17 cellular contexts compared by ENCODE assay signal in genomic region chr12:78418919-78419318, GRCh38.
DNase-seq lines count a peak whose midpoint lies in the region; ATAC-seq and TF ChIP-seq lines count a peak whose summit lies in the region.
"Had no signal": no experiment of that assay in that cellular context is flagged by ENCODE, and none has a peak within 500 bp of the region (broad histone marks: within the 10 kb centered on the region; RNA-seq: fewer than 3 reads in every experiment).

No MANE protein-coding gene starts in this region.

- H3K36me3 ChIP-seq in breast epithelium (no peaks in the 10 kb centered on the region), left lung (no peaks in the 10 kb centered on the region), right lobe of liver (no peaks in the 10 kb centered on the region)
- H3K36me3 ChIP-seq: gastroesophageal sphincter had no signal

- DNase-seq in AML-193 (lab: John Stamatoyannopoulos, UW) (peak; percentile 47 to 68), NOMO-1 treated with dmso at 0.1 percent for 144 hours (lab: John Stamatoyannopoulos, UW; ENCODE audit: unreplicated experiment) (peak; percentile 75), breast epithelium (ENCODE audit: low spot score in 2 of 2) (no peak), left lung (no peak), right lobe of liver (no peak)
- no peak for DNase-seq in activated naive CD4-positive, alpha-beta T cell treated with anti-CD3 and anti-CD28 coated beads, Interleukin-2, amount 50 U/mL, for 72 hours (ENCODE audit: low spot score in 2 of 2)
- DNase-seq: activated CD4-positive, alpha-beta T cell treated with anti-CD3 and anti-CD28 coated beads for 4 hours; activated T-cell treated with anti-CD3 and anti-CD28 coated beads for 4 hours; central memory CD4-positive, alpha-beta T cell; NCI-H1436; NCI-H526; stimulated activated naive CD4-positive, alpha-beta T cell; T-helper 17 cell had no signal

- H3K4me3 ChIP-seq in breast epithelium (no peak overlapping the region), left lung (no peak overlapping the region), right lobe of liver (no peak overlapping the region)
- H3K4me3 ChIP-seq: A549, gastroesophageal sphincter had no signal

- no peaks in the 10 kb centered on the region for H3K36me3 Mint-ChIP-seq in activated naive CD4-positive, alpha-beta T cell treated with anti-CD3 and anti-CD28 coated beads, Interleukin-2, amount 50 U/mL, for 72 hours

- H3K27me3 ChIP-seq in breast epithelium, result no peaks in the 10 kb centered on the region
- no peaks in the 10 kb centered on the region for H3K27me3 ChIP-seq in left lung
- H3K27me3 ChIP-seq in right lobe of liver, result no peaks in the 10 kb centered on the region
- H3K27me3 ChIP-seq: gastroesophageal sphincter had no signal

- TF ChIP-seq POLR2A in breast epithelium (IDR thresholded peaks at IDR 0.05) (no peak), right lobe of liver (IDR thresholded peaks at IDR 0.05) (no peak)

- peaks cover 8 to 10% of the 10 kb centered on the region in 2 donors for H3K9me3 Mint-ChIP-seq in activated naive CD4-positive, alpha-beta T cell treated with anti-CD3 and anti-CD28 coated beads, Interleukin-2, amount 50 U/mL, for 72 hours

- peak; percentile 93 for ATAC-seq in GM18867 (IDR thresholded peaks at IDR 0.05; ENCODE audit: unreplicated experiment)
- ATAC-seq in HG03103 (IDR thresholded peaks at IDR 0.05; ENCODE audit: low read depth, unreplicated experiment), result peak; percentile 75
- no peak for ATAC-seq in left lung
- no peak for ATAC-seq in right lobe of liver
- ATAC-seq in activated naive CD4-positive, alpha-beta T cell treated with anti-CD3 and anti-CD28 coated beads, Interleukin-2, amount 50 U/mL, for 72 hours, result no peak
- ATAC-seq: A549, gastroesophageal sphincter, T-helper 17 cell had no signal

- H3K4me1 ChIP-seq in breast epithelium (no peaks in the 10 kb centered on the region), left lung (no peaks in the 10 kb centered on the region), right lobe of liver (no peaks in the 10 kb centered on the region)
- H3K4me1 ChIP-seq: A549, gastroesophageal sphincter had no signal

- H3K9me3 ChIP-seq in breast epithelium (no peaks in the 10 kb centered on the region), left lung (no peaks in the 10 kb centered on the region), right lobe of liver (no peaks in the 10 kb centered on the region)
- H3K9me3 ChIP-seq: A549, gastroesophageal sphincter had no signal

- WGBS in right lobe of liver (ENCODE audit: insufficient coverage, low coverage, low lambda C conversion rate, missing lambda C conversion rate), result 64% methylated on average over 2 of the region's 2 CpGs

- intact Hi-C loops in breast epithelium (cut with DNase I; ENCODE audit: low total_unique reads) (no loop called here), left lung (cut with DNase I) (no loop called here), right lobe of liver (cut with DNase I) (no loop called here)

- H3K27ac Mint-ChIP-seq in activated naive CD4-positive, alpha-beta T cell treated with anti-CD3 and anti-CD28 coated beads, Interleukin-2, amount 50 U/mL, for 72 hours, result no peak overlapping the region
- H3K27ac Mint-ChIP-seq: T-helper 17 cell had no signal

- TF ChIP-seq CTCF in breast epithelium (IDR thresholded peaks at IDR 0.05) (no peak), left lung (IDR thresholded peaks at IDR 0.05) (no peak), right lobe of liver (IDR thresholded peaks at IDR 0.05) (no peak)

- H3K27ac ChIP-seq in breast epithelium, result no peak overlapping the region
- no peak overlapping the region for H3K27ac ChIP-seq in left lung
- no peak overlapping the region for H3K27ac ChIP-seq in right lobe of liver
- H3K27ac ChIP-seq: A549, gastroesophageal sphincter had no signal

Comparison
In these comparisons a context has a peak if more than half of its experiments do, and no peak if none do; other contexts are left out.
1. DNase-seq: peak in AML-193 (2 of 2) and NOMO-1 treated with dmso at 0.1 percent for 144 hours (single experiment); none in breast epithelium (0 of 2), left lung (0 of 2), right lobe of liver (0 of 3) and activated naive CD4-positive, alpha-beta T cell treated with anti-CD3 and anti-CD28 coated beads, Interleukin-2, amount 50 U/mL, for 72 hours (0 of 2).
2. ATAC-seq: peak in GM18867 (single experiment) and HG03103 (single experiment); none in left lung (single experiment), right lobe of liver (0 of 4) and activated naive CD4-positive, alpha-beta T cell treated with anti-CD3 and anti-CD28 coated beads, Interleukin-2, amount 50 U/mL, for 72 hours (0 of 2).